ENCODE assay signal across 8 cellular contexts in the genomic region with DNA sequence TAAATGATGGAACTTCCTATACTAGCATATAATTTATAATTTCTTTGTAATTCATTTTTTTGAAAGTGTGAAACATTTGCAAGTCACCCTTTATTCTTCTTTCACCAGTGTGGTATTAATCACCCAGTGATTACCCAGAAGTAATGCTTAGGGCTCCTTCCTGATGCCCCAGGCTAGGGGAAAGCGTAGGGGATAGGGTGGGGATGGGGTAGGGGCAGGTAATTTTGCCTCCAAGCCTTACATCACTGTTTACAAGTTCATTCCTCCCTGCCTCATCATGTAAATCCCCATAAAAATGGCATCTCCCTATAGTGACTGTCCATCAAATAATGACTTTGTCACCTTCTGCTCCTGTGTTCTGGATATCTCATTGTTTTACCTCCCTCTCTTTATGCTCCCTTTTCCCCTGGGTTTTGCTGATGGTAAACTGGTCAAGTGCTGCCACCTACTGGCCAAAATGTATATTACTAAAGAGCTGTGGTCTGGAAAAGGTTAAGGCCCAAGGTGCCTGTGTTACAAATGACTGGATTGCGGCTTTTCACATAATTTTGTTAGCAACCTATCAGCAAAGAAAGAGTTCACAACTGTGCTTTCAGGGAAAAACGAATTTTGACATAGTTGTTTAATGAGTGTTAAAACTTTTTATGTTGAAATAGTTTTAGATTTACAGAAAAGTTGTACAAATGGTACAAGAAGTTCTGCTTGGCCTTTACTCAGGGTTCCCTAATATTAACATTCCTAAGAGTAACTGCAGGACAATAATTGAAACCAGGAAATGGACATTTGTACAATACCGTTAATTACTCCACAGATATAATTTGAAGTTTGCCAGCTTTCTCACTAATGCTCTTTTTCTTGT. TPM values are rescaled to one million over a fixed set of nuclear protein-coding genes. Genes with fewer than 3 reads are reported as not detected.
DNase-seq lines count a peak whose midpoint lies in the region; ATAC-seq and TF ChIP-seq lines count a peak whose summit lies in the region.

No MANE protein-coding gene starts in this region.

- H3K27ac ChIP-seq in AG04450 (ENCODE audit: low read depth, low read length) (no peak overlapping the region), right lobe of liver (no peak overlapping the region)

- H3K27me3 ChIP-seq in AG04450 (ENCODE audit: control insufficient read depth, insufficient read depth, low read length): no peaks in the 10 kb centered on the region
- H3K27me3 ChIP-seq in right lobe of liver: no peaks in the 10 kb centered on the region

- peaks cover 0 to 30% (median 15%) of the 10 kb centered on the region in 4 donors for H3K4me1 ChIP-seq in right lobe of liver

- WGBS in right lobe of liver (ENCODE audit: insufficient coverage, low coverage, low lambda C conversion rate, missing lambda C conversion rate): 38% methylated on average over 4 of the region's 4 CpGs

- intact Hi-C loops in right lobe of liver (cut with DNase I): loop anchor here in 1 of 2 donors (10.0 kb wide), 1 partner anchor 471 kb away; no protein-coding TSS in a partner anchor

- H3K9me3 ChIP-seq in AG04450 (ENCODE audit: control insufficient read depth, insufficient read depth, low read length) (no peaks in the 10 kb centered on the region; the same call in 1 of the 2 replicates), right lobe of liver (no peaks in the 10 kb centered on the region)

- H3K4me3 ChIP-seq in AG04450 (ENCODE audit: low read depth, low read length) (no peak overlapping the region), right lobe of liver (no peak overlapping the region)

- CTCF ChIA-PET in AG04450 (lab: Charles Lee): interaction anchor here (0.5 to 3.0 kb wide), 24 partner anchors 9 to 754 kb away, joined by 3 to 36 read pairs (median 4); no protein-coding TSS in a partner anchor

- H3K36me3 ChIP-seq in right lobe of liver: no peaks in the 10 kb centered on the region

- ATAC-seq in GM18868 (IDR thresholded peaks at IDR 0.05; ENCODE audit: unreplicated experiment) (peak; percentile 87), HG03469 (IDR thresholded peaks at IDR 0.05; ENCODE audit: unreplicated experiment) (peak; percentile 76), right lobe of liver (peak; percentile 81 to 88 (median 85))

- POLR2A ChIA-PET in AG04450 (lab: Yijun Ruan, JAX): no interaction called here

- TF ChIP-seq CTCF in AG04450 (IDR thresholded peaks at IDR 0.05; ENCODE audit: low read depth, low read length) (peak; percentile 72), right lobe of liver (IDR thresholded peaks at IDR 0.05) (peak; percentile 83 to 93 (median 84))

- DNase-seq in AG04450 (ENCODE audit: low read depth, low spot score) (peak; percentile 38), NCI-H748 (lab: John Stamatoyannopoulos, UW; ENCODE audit: unreplicated experiment) (peak; percentile 61), dedifferentiated amniotic fluid mesenchymal stem cell (ENCODE audit: extremely low spot score) (peak; percentile 81), right lobe of liver (peak in 1 of 3 donors; percentile 72)
- peak; percentile 61 for DNase-seq in activated CD4-positive, alpha-beta T cell treated with anti-CD3 and anti-CD28 coated beads, Interleukin-2, amount 50 U/mL, for 1 hour
- DNase-seq in stimulated activated CD8-positive, alpha-beta memory T cell treated with anti-CD3 and anti-CD28 coated beads, Interleukin-12 subunit alpha, Interleukin-12 subunit beta, amount 100 ng/mL, for 4 hours (ENCODE audit: low read depth): peak; percentile 11

- TF ChIP-seq POLR2A in right lobe of liver (IDR thresholded peaks at IDR 0.05): no peak

RNA-seq across cellular contexts. Expression of gene ONECUT1, which starts 54.7 kb away (rescaled TPM):
- polyA plus RNA-seq in AG04450 (2011; rRNA removed): not detected in 2 replicates
- not detected in 2 replicates for polyA minus RNA-seq in AG04450 (2011; rRNA and poly(A)+ RNA removed)
- 10 to 100 TPM; 41.3 to 58.2 (median 52.5) TPM for total RNA-seq in right lobe of liver

RNA-seq across cellular contexts. Expression of gene ATOSA, which starts 56.3 kb away (rescaled TPM):
- polyA plus RNA-seq in AG04450 (2011; rRNA removed): 20.9 and 23.9 TPM in 2 replicates
- 21.7 and 29.1 TPM in 2 replicates for polyA minus RNA-seq in AG04450 (2011; rRNA and poly(A)+ RNA removed)
- 10 to 100 TPM; 18.9 to 52.9 (median 35.4) TPM for total RNA-seq in right lobe of liver
